ENCODE assay signal across 1 cellular context in the genomic region with DNA sequence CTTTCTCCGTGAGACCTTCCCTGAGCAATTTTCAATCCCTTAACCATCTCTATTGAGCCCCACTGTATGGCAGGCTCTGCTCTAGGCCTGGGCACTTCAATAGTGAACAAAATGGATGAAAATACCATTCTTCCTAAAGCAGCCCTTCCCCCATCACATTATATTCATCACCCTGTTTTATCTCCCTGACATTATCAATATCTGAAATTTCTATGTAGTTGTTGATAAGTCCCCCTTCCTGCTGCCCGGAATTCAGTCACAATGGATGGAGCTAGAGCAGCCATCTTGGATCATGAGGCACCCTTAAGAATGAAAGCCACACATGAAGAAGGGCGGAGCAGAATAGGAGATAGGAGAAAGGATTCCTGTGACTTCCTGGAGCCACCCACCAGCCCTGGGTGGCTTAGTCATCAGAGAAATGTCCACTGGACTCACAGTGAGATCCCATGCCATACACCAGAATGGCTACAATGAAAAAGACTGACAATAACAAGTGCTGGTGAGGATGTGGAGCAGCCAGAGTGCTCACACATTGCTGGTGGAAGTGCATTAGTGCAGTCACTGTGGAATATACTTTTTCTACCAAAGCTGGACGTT.
TF ChIP-seq lines count a peak whose summit lies in the region.

No MANE protein-coding gene starts in this region.

TF ChIP-seq in HepG2, 621 proteins besides CTCF, POLR2A, EP300 and RAD21 (continued from another document):
- TF ChIP-seq ZNF660 (CRISPR knock-in tag; IDR thresholded peaks at IDR 0.05; ENCODE audit: borderline replicate concordance, low read depth) (no peak), GATA4 (IDR thresholded peaks at IDR 0.05; ENCODE audit: borderline replicate concordance, low read depth) (0 out of 2 replicates have a peak, but pooled peaks have one; percentile 2), ZZZ3 (CRISPR knock-in tag; IDR thresholded peaks at IDR 0.05; ENCODE audit: borderline replicate concordance) (no peak), CEBPG (CRISPR knock-in tag; IDR thresholded peaks at IDR 0.05) (no peak), RFX1 (IDR thresholded peaks at IDR 0.05) (no peak)
- TF ChIP-seq, protein P1, sequence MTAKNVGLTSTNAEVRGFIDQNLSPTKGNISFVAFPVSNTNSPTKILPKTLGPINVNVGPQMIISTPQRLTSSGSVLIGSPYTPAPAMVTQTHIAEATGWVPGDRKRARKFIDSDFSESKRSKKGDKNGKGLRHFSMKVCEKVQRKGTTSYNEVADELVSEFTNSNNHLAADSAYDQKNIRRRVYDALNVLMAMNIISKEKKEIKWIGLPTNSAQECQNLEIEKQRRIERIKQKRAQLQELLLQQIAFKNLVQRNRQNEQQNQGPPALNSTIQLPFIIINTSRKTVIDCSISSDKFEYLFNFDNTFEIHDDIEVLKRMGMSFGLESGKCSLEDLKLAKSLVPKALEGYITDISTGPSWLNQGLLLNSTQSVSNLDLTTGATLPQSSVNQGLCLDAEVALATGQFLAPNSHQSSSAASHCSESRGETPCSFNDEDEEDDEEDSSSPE (CRISPR knock-in tag; IDR thresholded peaks at IDR 0.05): no peak
